In the genomic region with DNA sequence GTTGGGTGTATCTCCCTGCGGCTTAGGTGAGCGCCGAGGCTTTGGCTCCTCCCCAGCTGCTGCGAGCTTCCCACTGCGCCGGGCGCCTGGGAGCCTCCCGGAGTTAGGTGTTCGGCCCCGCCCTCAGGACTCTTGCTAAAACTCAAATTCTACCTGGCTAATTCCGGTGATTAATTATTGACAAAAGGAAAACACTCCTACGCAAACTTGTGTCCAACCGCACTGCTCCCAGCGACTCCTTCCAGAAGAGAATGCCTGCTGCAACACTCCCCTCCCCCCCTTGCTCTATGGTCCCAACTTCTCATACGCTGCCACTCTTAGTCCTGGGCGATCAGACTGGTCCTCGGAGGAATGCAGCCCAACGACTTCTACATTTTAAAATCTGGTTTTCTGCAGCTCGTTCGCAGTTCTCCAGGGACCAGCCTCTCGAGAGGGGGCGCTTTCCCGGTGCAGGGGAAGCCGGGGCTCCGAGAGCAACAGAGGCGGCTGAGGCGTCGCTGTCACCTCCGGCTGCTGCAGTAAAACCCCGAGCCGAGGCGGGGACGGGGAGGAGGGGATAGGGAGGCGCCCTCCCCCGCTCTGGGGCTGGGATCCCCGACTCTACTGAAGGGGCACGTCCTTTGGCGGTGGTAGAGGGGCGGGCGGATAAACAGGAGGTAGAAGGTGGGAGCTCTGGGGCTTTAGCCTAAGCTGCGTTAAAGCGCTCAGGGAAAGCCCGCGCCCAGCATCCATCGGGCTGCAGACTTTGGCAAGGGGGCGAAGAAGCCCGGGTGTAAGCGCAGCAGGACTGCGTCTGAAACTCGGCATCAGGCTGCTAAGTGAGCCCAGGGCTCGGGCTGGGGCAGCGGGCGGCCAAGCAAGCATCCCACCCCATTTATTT, we compare ENCODE assay signal across 9 cellular contexts. TPM values are rescaled to one million over a fixed set of nuclear protein-coding genes. Genes with fewer than 3 reads are reported as not detected.
DNase-seq lines count a peak whose midpoint lies in the region; TF ChIP-seq lines count a peak whose summit lies in the region.
"Had no signal": no experiment of that assay in that cellular context is flagged by ENCODE, and none has a peak within 500 bp of the region (broad histone marks: within the 10 kb centered on the region; RNA-seq: fewer than 3 reads in every experiment).

A gene with protein sequence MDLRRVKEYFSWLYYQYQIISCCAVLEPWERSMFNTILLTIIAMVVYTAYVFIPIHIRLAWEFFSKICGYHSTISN (minus strand): TSS at position 77 of the 880 bp plus-strand sequence. CDS start 25,194 bp downstream, outside the sequence.

- H3K27ac ChIP-seq in ectodermal cell (ENCODE audit: insufficient read depth, low read depth, low read length, poor library complexity, severe bottlenecking): no peak within 1 kb of the TSS

- H3K4me1 ChIP-seq in ectodermal cell (ENCODE audit: control insufficient read depth, insufficient read depth, low read length): no peaks in the 10 kb centered on the region

- peak; percentile 41 for DNase-seq in GM10266 (ENCODE audit: extremely low spot score)
- no peak for DNase-seq in HFF-Myc (ENCODE audit: extremely low read depth, low read depth)
- DNase-seq in NCI-H1694 treated with DMSO at 0.1 percent for 48 hours (lab: John Stamatoyannopoulos, UW): peak; percentile 59
- DNase-seq in activated CD4-positive, alpha-beta T cell treated with anti-CD3 and anti-CD28 coated beads, Interleukin-2, amount 50 U/mL, for 24 hours (ENCODE audit: low read depth in 1 of 2, low spot score in 1 of 2): peak; percentile 14 to 33
- DNase-seq in lung microvascular endothelial cell (ENCODE audit: low read depth in 2 of 2): peak; percentile 2 to 7
- DNase-seq in stimulated activated CD8-positive, alpha-beta memory T cell treated with anti-CD3 and anti-CD28 coated beads, Interleukin-4, amount 100 ng/mL, for 24 hours (ENCODE audit: low read depth): peak; percentile 36
- DNase-seq in NK-92 (lab: John Stamatoyannopoulos, UW; ENCODE audit: unreplicated experiment): no peak

- H3K4me3 ChIP-seq in HFF-Myc (replicated peaks; ENCODE audit: low read depth, low read length) (peak within 1 kb of the TSS; percentile 33), ectodermal cell (ENCODE audit: insufficient read depth, low read depth, low read length) (peak within 1 kb of the TSS; percentile 59)

- TF ChIP-seq CTCF in GM10266 (IDR thresholded peaks at IDR 0.05; ENCODE audit: control insufficient read depth, insufficient read depth, low read depth, missing control alignments): peak; percentile 27
- no peak for TF ChIP-seq CTCF in HFF-Myc (IDR thresholded peaks at IDR 0.05; ENCODE audit: low read depth, low read length, missing control alignments)

- 1% methylated on average over 53 of the region's 53 CpGs for whole genome bisulfite sequencing in ectodermal cell, 2 experiments

- H3K36me3 ChIP-seq in ectodermal cell (ENCODE audit: control insufficient read depth, insufficient read depth, low read length): no peaks in the 10 kb centered on the region

- H3K9me3 ChIP-seq in ectodermal cell (ENCODE audit: control insufficient read depth, low read length): no peaks in the 10 kb centered on the region

- H3K27me3 ChIP-seq in ectodermal cell (ENCODE audit: control insufficient read depth, insufficient read depth, low read length, poor library complexity, severe bottlenecking): peaks cover 44% of the 10 kb centered on the region

RNA-seq across cellular contexts. Expression of the gene that starts here (rescaled TPM):
- polyA plus RNA-seq in ectodermal cell (2013, experiment 1 of 4): 2.4 TPM
- 0.91 TPM for polyA plus RNA-seq in ectodermal cell (2013, experiment 2 of 4)
- 3.1 TPM for polyA plus RNA-seq in ectodermal cell (2013, experiment 3 of 4)
- polyA plus RNA-seq in ectodermal cell (2013, experiment 4 of 4): 0.69 TPM
- not detected in 2 replicates for total RNA-seq in lung microvascular endothelial cell
- total RNA-seq: glomerular endothelial cell had no signal

Comparison
In these comparisons a context has a peak if more than half of its experiments do, and no peak if none do; other contexts are left out.
1. Peak in DNase-seq in lung microvascular endothelial cell; RNA of the gene not detected or under 1 TPM.
2. DNase-seq: peak in GM10266 (single experiment), NCI-H1694 treated with DMSO at 0.1 percent for 48 hours (single experiment), activated CD4-positive, alpha-beta T cell treated with anti-CD3 and anti-CD28 coated beads, Interleukin-2, amount 50 U/mL, for 24 hours (2 of 2) and stimulated activated CD8-positive, alpha-beta memory T cell treated with anti-CD3 and anti-CD28 coated beads, Interleukin-4, amount 100 ng/mL, for 24 hours (single experiment); none in HFF-Myc (single experiment) and NK-92 (single experiment).